ENCODE assay signal across 8 cellular contexts in genomic region chr15:25790003-25790660, GRCh38.
DNase-seq lines count a peak whose midpoint lies in the region; ATAC-seq and TF ChIP-seq lines count a peak whose summit lies in the region.

No MANE protein-coding gene starts in this region.

- TF ChIP-seq POLR2A in stomach (IDR thresholded peaks at IDR 0.05), result no peak

- H3K9me3 Mint-ChIP-seq in activated naive CD8-positive, alpha-beta T cell treated with anti-CD3 and anti-CD28 coated beads, Interleukin-2, amount 50 U/mL, for 24 hours, result no peaks in the 10 kb centered on the region

- TF ChIP-seq EP300 in stomach (IDR thresholded peaks at IDR 0.05), result no peak

- H3K27ac ChIP-seq in mesendoderm (ENCODE audit: low read depth, low read length) (no peak overlapping the region), stomach (peak overlapping the region in 4 of 5 donors; percentile 76 to 84 (median 80))

- H3K79me2 ChIP-seq in mesendoderm (ENCODE audit: control insufficient read depth, insufficient read depth, low read length), result no peaks in the 10 kb centered on the region

- H3K27me3 Mint-ChIP-seq in activated naive CD8-positive, alpha-beta T cell treated with anti-CD3 and anti-CD28 coated beads, Interleukin-2, amount 50 U/mL, for 24 hours, result no peaks in the 10 kb centered on the region

- no peak overlapping the region for H2BK120ac ChIP-seq in mesendoderm (ENCODE audit: low read depth, low read length)

- H3K36me3 ChIP-seq in mesendoderm (ENCODE audit: control insufficient read depth, insufficient read depth, low read length) (no peaks in the 10 kb centered on the region), stomach (no peaks in the 10 kb centered on the region)

- no peaks in the 10 kb centered on the region for H3K9me3 ChIP-seq in stomach

- H4K5ac ChIP-seq in mesendoderm (ENCODE audit: low read length), result no peak overlapping the region

- H2AK5ac ChIP-seq in mesendoderm (ENCODE audit: low read length), result no peak overlapping the region

- H4K8ac ChIP-seq in mesendoderm (ENCODE audit: low read depth, low read length), result no peak overlapping the region

- H3K27me3 ChIP-seq in mesendoderm (ENCODE audit: insufficient read depth, low read length, poor library complexity) (no peaks in the 10 kb centered on the region), stomach (no peaks in the 10 kb centered on the region)

- H3K4ac ChIP-seq in mesendoderm (ENCODE audit: low read depth, low read length), result no peak overlapping the region

- no peak overlapping the region for H2BK5ac ChIP-seq in mesendoderm (ENCODE audit: low read length)

- no peak overlapping the region for H3K56ac ChIP-seq in mesendoderm (ENCODE audit: low read length)

- H3K4me2 ChIP-seq in mesendoderm (ENCODE audit: low read length), result no peak overlapping the region

- no peak overlapping the region for H3K18ac ChIP-seq in mesendoderm (ENCODE audit: low read length)

- H3K4me3 ChIP-seq in mesendoderm (ENCODE audit: low read length), result no peak overlapping the region
- H3K4me3 ChIP-seq in stomach, result no peak overlapping the region

- H3K23ac ChIP-seq in mesendoderm (ENCODE audit: low read length), result no peak overlapping the region

- H3K27ac Mint-ChIP-seq in activated naive CD8-positive, alpha-beta T cell treated with anti-CD3 and anti-CD28 coated beads, Interleukin-2, amount 50 U/mL, for 24 hours, result peak overlapping the region; percentile 83

- no peak for TF ChIP-seq CTCF in stomach (IDR thresholded peaks at IDR 0.05)

- no peak overlapping the region for H3K9ac ChIP-seq in mesendoderm (ENCODE audit: low read length)

- H3K4me1 Mint-ChIP-seq in activated naive CD8-positive, alpha-beta T cell treated with anti-CD3 and anti-CD28 coated beads, Interleukin-2, amount 50 U/mL, for 24 hours, result peaks cover 80% of the 10 kb centered on the region

- intact Hi-C loops in stomach (cut with DNase I; ENCODE audit: low total_unique reads), result no loop called here

- H3K4me1 ChIP-seq in mesendoderm (ENCODE audit: control insufficient read depth, low read depth, low read length), result no peaks in the 10 kb centered on the region
- H3K4me1 ChIP-seq in stomach, result peaks cover 6 to 50% (median 35%) of the 10 kb centered on the region in 4 donors

- peaks cover 8% of the 10 kb centered on the region for H3K36me3 Mint-ChIP-seq in activated naive CD8-positive, alpha-beta T cell treated with anti-CD3 and anti-CD28 coated beads, Interleukin-2, amount 50 U/mL, for 24 hours (ENCODE audit: low read depth)

- peak; percentile 96 for DNase-seq in MV-4-11 (lab: John Stamatoyannopoulos, UW)
- DNase-seq in activated naive CD8-positive, alpha-beta T cell treated with anti-CD3 and anti-CD28 coated beads, Interleukin-2, amount 50 U/mL, for 24 hours, result peak; percentile 56
- DNase-seq in mesendoderm, result peak; percentile 50
- peak; percentile 35 for DNase-seq in stomach
- no peak for DNase-seq in NCI-H446 (lab: John Stamatoyannopoulos, UW)
- no peak for DNase-seq in NK-92 treated with Interleukin-12 subunit alpha and Interleukin-12 subunit beta, amount 100 ng/mL, for 24 hours (lab: John Stamatoyannopoulos, UW)

- ATAC-seq in activated naive CD8-positive, alpha-beta T cell treated with anti-CD3 and anti-CD28 coated beads, Interleukin-2, amount 50 U/mL, for 24 hours, result peak; percentile 98
- no peak for ATAC-seq in HG03025 (IDR thresholded peaks at IDR 0.05; ENCODE audit: low FRiP score, unreplicated experiment)
- ATAC-seq in HG03108 (IDR thresholded peaks at IDR 0.05; ENCODE audit: unreplicated experiment), result no peak

- no peak overlapping the region for H2BK15ac ChIP-seq in mesendoderm (replicated peaks; ENCODE audit: low read depth)

- H3K79me1 ChIP-seq in mesendoderm (ENCODE audit: low read length), result no peaks in the 10 kb centered on the region

- WGBS in mesendoderm (ENCODE audit: extremely low coverage, insufficient coverage, low lambda C conversion rate), result no CpG with 5 or more reads among the region's 7 CpGs
- 40 to 70% (median 62%) methylated on average over 7 of the region's 7 CpGs for WGBS in stomach, 5 donors

- peak overlapping the region; percentile 28 for H3K4me3 Mint-ChIP-seq in activated naive CD8-positive, alpha-beta T cell treated with anti-CD3 and anti-CD28 coated beads, Interleukin-2, amount 50 U/mL, for 24 hours

Comparison
In these comparisons a context has a peak if more than half of its experiments do, and no peak if none do; other contexts are left out.
1. DNase-seq: peak in MV-4-11 (single experiment), activated naive CD8-positive, alpha-beta T cell treated with anti-CD3 and anti-CD28 coated beads, Interleukin-2, amount 50 U/mL, for 24 hours (single experiment), mesendoderm (single experiment) and stomach (single experiment); none in NCI-H446 (0 of 2) and NK-92 treated with Interleukin-12 subunit alpha and Interleukin-12 subunit beta, amount 100 ng/mL, for 24 hours (single experiment).